Comparison of ENCODE assay signal across 18 cellular contexts in genomic region chr10:131898713-131899112, GRCh38. TPM values are rescaled to one million over a fixed set of nuclear protein-coding genes. Genes with fewer than 3 reads are reported as not detected.
A peak's percentile ranks its signal among the peaks of the same experiment; 100 is the strongest.
DNase-seq lines count a peak whose midpoint lies in the region; ATAC-seq and TF ChIP-seq lines count a peak whose summit lies in the region.
"Had no signal": no experiment of that assay in that cellular context is flagged by ENCODE, and none has a peak within 500 bp of the region (broad histone marks: within the 10 kb centered on the region; RNA-seq: fewer than 3 reads in every experiment).

No MANE protein-coding gene starts in this region.

- peaks cover 39% of the 10 kb centered on the region for H3K4me1 Mint-ChIP-seq in activated T-cell treated with anti-CD3 and anti-CD28 coated beads, Interleukin-2, amount 50 U/mL, for 4 hours (ENCODE audit: low read depth)
- H3K4me1 Mint-ChIP-seq in immature natural killer cell (peaks cover 69 to 70% of the 10 kb centered on the region in 2 donors), type B pancreatic cell (ENCODE audit: unreplicated experiment) (peaks cover 18% of the 10 kb centered on the region)

- H3K27me3 Mint-ChIP-seq in activated T-cell treated with anti-CD3 and anti-CD28 coated beads, Interleukin-2, amount 50 U/mL, for 4 hours (ENCODE audit: low read depth): peaks cover 8% of the 10 kb centered on the region
- peaks cover 16 to 24% (median 21%) of the 10 kb centered on the region in 3 donors for H3K27me3 Mint-ChIP-seq in immature natural killer cell (ENCODE audit: low read depth in 3 of 3)
- peaks cover 26% of the 10 kb centered on the region for H3K27me3 Mint-ChIP-seq in type B pancreatic cell

- H3K9me3 Mint-ChIP-seq in activated T-cell treated with anti-CD3 and anti-CD28 coated beads, Interleukin-2, amount 50 U/mL, for 4 hours: no peaks in the 10 kb centered on the region
- no peaks in the 10 kb centered on the region for H3K9me3 Mint-ChIP-seq in immature natural killer cell
- H3K9me3 Mint-ChIP-seq in type B pancreatic cell: no peaks in the 10 kb centered on the region
- H3K9me3 Mint-ChIP-seq: stimulated activated naive CD8-positive, alpha-beta T cell treated with anti-CD3 and anti-CD28 coated beads, Interleukin-15, Interleukin-2, amounts not matched to agents 100 ng/mL and 50 ng/mL, for 24 hours had no signal

- no peak for DNase-seq in activated T-cell treated with anti-CD3 and anti-CD28 coated beads, Interleukin-2, amount 50 U/mL, for 4 hours
- no peak for DNase-seq in activated T-cell treated with anti-CD3 and anti-CD28 coated beads, Interleukin-2, amount 50 U/mL, for 48 hours
- DNase-seq in KBM-7 (peak; percentile 12), immature natural killer cell (no peak), type B pancreatic cell (ENCODE audit: extremely low spot score, unreplicated experiment) (no peak), OCI-M1 (lab: John Stamatoyannopoulos, UW) (no peak), NCI-H345 treated with DMSO at 0.1 percent for 48 hours (lab: John Stamatoyannopoulos, UW; ENCODE audit: unreplicated experiment) (no peak)
- DNase-seq: activated CD4-positive, alpha-beta T cell treated with anti-CD3 and anti-CD28 coated beads, Interleukin-2, amount 50 U/mL, for 4 hours; activated CD8-positive, alpha-beta memory T cell treated with anti-CD3 and anti-CD28 coated beads, Interleukin-2, amount 50 U/mL, for 4 hours; activated gamma-delta T cell treated with Interleukin-2 at 50 U/mL for 16 hours; C1 segment of cervical spinal cord; Kasumi-1; NCI-H1105; NCI-H510A treated with DMSO at 0.1 percent for 48 hours; NK-92 treated with Interleukin-12 subunit alpha and Interleukin-12 subunit beta, amount 100 ng/mL, for 24 hours; stimulated activated CD4-positive, alpha-beta T cell treated with anti-CD3 and anti-CD28 coated beads, Interleukin-4, amount 100 ng/mL, for 4 hours had no signal

- in situ Hi-C loops in KBM-7 (cut with MboI; ENCODE audit: low pct_unique_long_range_greater_than_20kb, low sequenced_read_pairs): no loop called here

- no peak for ATAC-seq in activated T-cell treated with anti-CD3 and anti-CD28 coated beads, Interleukin-2, amount 50 U/mL, for 4 hours
- ATAC-seq in GM18502 (IDR thresholded peaks at IDR 0.05; ENCODE audit: poor library complexity, unreplicated experiment): no peak

- peak overlapping the region; percentile 85 for H3K4me3 Mint-ChIP-seq in activated T-cell treated with anti-CD3 and anti-CD28 coated beads, Interleukin-2, amount 50 U/mL, for 4 hours
- H3K4me3 Mint-ChIP-seq in immature natural killer cell (peak overlapping the region; percentile 58 to 91 (median 62)), type B pancreatic cell (peak overlapping the region; percentile 24)
- H3K4me3 Mint-ChIP-seq: stimulated activated naive CD8-positive, alpha-beta T cell treated with anti-CD3 and anti-CD28 coated beads, Interleukin-15, Interleukin-2, amounts not matched to agents 100 ng/mL and 50 ng/mL, for 24 hours had no signal

- peaks cover 3% of the 10 kb centered on the region for H3K36me3 Mint-ChIP-seq in activated T-cell treated with anti-CD3 and anti-CD28 coated beads, Interleukin-2, amount 50 U/mL, for 4 hours (ENCODE audit: insufficient read depth)
- H3K36me3 Mint-ChIP-seq in immature natural killer cell (no peaks in the 10 kb centered on the region), type B pancreatic cell (peaks cover 8% of the 10 kb centered on the region)

- no peak for TF ChIP-seq CTCF in type B pancreatic cell (conservative IDR thresholded peaks at IDR 0.05)

- peak overlapping the region; percentile 39 to 95 (median 84) for H3K27ac Mint-ChIP-seq in immature natural killer cell
- H3K27ac Mint-ChIP-seq in type B pancreatic cell: no peak overlapping the region
- H3K27ac Mint-ChIP-seq: stimulated activated naive CD8-positive, alpha-beta T cell treated with anti-CD3 and anti-CD28 coated beads, Interleukin-15, Interleukin-2, amounts not matched to agents 100 ng/mL and 50 ng/mL, for 24 hours had no signal

RNA-seq across cellular contexts. Expression of gene PPP2R2D, which starts 2.1 kb away (rescaled TPM):
- 10 to 100 TPM; 22.6 to 25.7 (median 24.1) TPM for total RNA-seq in activated T-cell treated with anti-CD3 and anti-CD28 coated beads, Interleukin-2, amount 50 U/mL, for 4 hours
- polyA plus RNA-seq in immature natural killer cell: 10 to 100 TPM; 24.7 to 33.4 (median 30.6) TPM
- total RNA-seq in type B pancreatic cell (ENCODE audit: low replicate concordance): 36.6 and 38.1 TPM in 2 replicates

Comparison
In these comparisons a context has a peak if more than half of its experiments do, and no peak if none do; other contexts are left out.
1. H3K4me3 Mint-ChIP-seq: peak in every context shown above with its lines; median percentile 85 in activated T-cell treated with anti-CD3 and anti-CD28 coated beads, Interleukin-2, amount 50 U/mL, for 4 hours; 62 in immature natural killer cell; 24 in type B pancreatic cell.